In the genomic region with DNA sequence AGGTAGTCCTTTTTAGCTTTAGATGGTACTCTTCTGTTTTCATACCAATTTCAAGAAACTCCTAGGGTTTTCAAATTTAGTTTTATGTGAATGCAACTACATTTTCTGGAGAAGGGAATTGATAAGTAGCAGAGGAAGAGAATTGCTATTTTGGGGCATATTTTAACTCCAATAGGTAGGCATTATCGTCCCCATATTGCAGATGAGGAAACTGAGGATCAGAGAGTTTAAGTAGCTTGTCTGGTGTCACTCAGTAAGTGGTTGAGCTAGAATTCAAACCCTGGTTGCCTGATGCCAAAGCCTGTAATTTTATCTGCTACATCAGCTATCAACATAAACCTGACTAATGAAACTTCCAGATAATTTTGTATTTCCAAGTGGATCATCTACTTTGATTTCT, we compare ENCODE assay signal across 10 cellular contexts. TPM values are rescaled to one million over a fixed set of nuclear protein-coding genes. Genes with fewer than 3 reads are reported as not detected.
DNase-seq lines count a peak whose midpoint lies in the region; ATAC-seq and TF ChIP-seq lines count a peak whose summit lies in the region.
"Had no signal": no experiment of that assay in that cellular context is flagged by ENCODE, and none has a peak within 500 bp of the region (broad histone marks: within the 10 kb centered on the region; RNA-seq: fewer than 3 reads in every experiment).

No MANE protein-coding gene starts in this region.

- H3K4me3 ChIP-seq in CD4-positive, alpha-beta memory T cell (ENCODE audit: low read length in 2 of 2): no peak overlapping the region
- H3K4me3 ChIP-seq in LNCaP clone FGC (ENCODE audit: low read depth, low read length) (peak overlapping the region; percentile 89), body of pancreas (no peak overlapping the region)

- TF ChIP-seq CTCF in LNCaP clone FGC (IDR thresholded peaks at IDR 0.05; ENCODE audit: control insufficient read depth, extremely low read depth, insufficient read depth): no peak
- TF ChIP-seq CTCF in body of pancreas (IDR thresholded peaks at IDR 0.05): no peak
- no peak for TF ChIP-seq CTCF in omental fat pad (IDR thresholded peaks at IDR 0.05)

- CTCF ChIA-PET in CD4-positive, alpha-beta memory T cell (lab: Charles Lee; ENCODE audit: partially characterized antibody): interaction anchor here (0.8 to 4.5 kb wide), 2 partner anchors 10 to 24 kb away, joined by 4 to 24 read pairs; no protein-coding TSS in a partner anchor

- POLR2A ChIA-PET in CD4-positive, alpha-beta memory T cell (lab: Charles Lee; ENCODE audit: partially characterized antibody): interaction anchor here (0.7 to 7.8 kb wide), 3 partner anchors 14 to 107 kb away, joined by 3 to 137 read pairs (median 4); partner anchors contain the start of gene RIMS3

- no peaks in the 10 kb centered on the region for H3K27me3 Mint-ChIP-seq in CD4-positive, alpha-beta memory T cell
- H3K27me3 Mint-ChIP-seq in natural killer cell treated with Interleukin-12 subunit alpha and Interleukin-12 subunit beta and Interleukin-15 and Interleukin-18, amount 100 ng/mL, for 72 hours: no peaks in the 10 kb centered on the region

- no peaks in the 10 kb centered on the region for H3K9me3 Mint-ChIP-seq in CD4-positive, alpha-beta memory T cell
- no peaks in the 10 kb centered on the region for H3K9me3 Mint-ChIP-seq in natural killer cell treated with Interleukin-12 subunit alpha and Interleukin-12 subunit beta and Interleukin-15 and Interleukin-18, amount 100 ng/mL, for 72 hours

- H3K36me3 ChIP-seq in CD4-positive, alpha-beta memory T cell (ENCODE audit: insufficient read depth, low read length): no peaks in the 10 kb centered on the region
- no peaks in the 10 kb centered on the region for H3K36me3 ChIP-seq in body of pancreas (replicated peaks in 1 of 2; ENCODE audit: insufficient read depth in 1 of 2, low read depth in 2 of 2)

- peaks cover 0 to 24% of the 10 kb centered on the region in 2 donors for H3K36me3 Mint-ChIP-seq in CD4-positive, alpha-beta memory T cell
- H3K36me3 Mint-ChIP-seq in natural killer cell treated with Interleukin-12 subunit alpha and Interleukin-12 subunit beta and Interleukin-15 and Interleukin-18, amount 100 ng/mL, for 72 hours: peaks cover 7% of the 10 kb centered on the region

- DNase-seq in CD4-positive, alpha-beta memory T cell: no peak
- DNase-seq in LNCaP clone FGC (ENCODE audit: low read depth): no peak
- no peak for DNase-seq in body of pancreas
- no peak for DNase-seq in natural killer cell treated with Interleukin-12 subunit alpha and Interleukin-12 subunit beta and Interleukin-15 and Interleukin-18, amount 100 ng/mL, for 72 hours (ENCODE audit: low spot score)
- no peak for DNase-seq in NCI-H2196 (lab: John Stamatoyannopoulos, UW; ENCODE audit: unreplicated experiment)
- DNase-seq in omental fat pad (ENCODE audit: low spot score): no peak
- no peak for DNase-seq in C1 segment of cervical spinal cord (lab: John Stamatoyannopoulos, UW)
- DNase-seq: DMS79 treated with DMSO at 0.1 percent for 48 hours had no signal

- H3K4me1 ChIP-seq in CD4-positive, alpha-beta memory T cell (ENCODE audit: insufficient read depth, low read length): peaks cover 75% of the 10 kb centered on the region
- H3K4me1 ChIP-seq in body of pancreas: peaks cover 49% of the 10 kb centered on the region

- TF ChIP-seq POLR2A in body of pancreas (IDR thresholded peaks at IDR 0.05): no peak

- ATAC-seq in body of pancreas (no peak), omental fat pad (ENCODE audit: low FRiP score) (no peak), HG03460 (IDR thresholded peaks at IDR 0.05; ENCODE audit: unreplicated experiment) (no peak)
- ATAC-seq in natural killer cell treated with Interleukin-12 subunit alpha and Interleukin-12 subunit beta and Interleukin-15 and Interleukin-18, amount 100 ng/mL, for 72 hours: no peak
- ATAC-seq: activated CD4-positive, CD25-positive, alpha-beta regulatory T cell treated with anti-CD3 and anti-CD28 coated beads, Interleukin-2, amount 50 U/mL, for 24 hours had no signal

- H3K4me1 Mint-ChIP-seq in CD4-positive, alpha-beta memory T cell: peaks cover 60 to 83% (median 70%) of the 10 kb centered on the region in 4 donors
- H3K4me1 Mint-ChIP-seq in natural killer cell treated with Interleukin-12 subunit alpha and Interleukin-12 subunit beta and Interleukin-15 and Interleukin-18, amount 100 ng/mL, for 72 hours (ENCODE audit: low read depth in 2 of 2): peaks cover 58 to 69% of the 10 kb centered on the region in 2 donors

- no peaks in the 10 kb centered on the region for H3K27me3 ChIP-seq in CD4-positive, alpha-beta memory T cell (ENCODE audit: insufficient read depth, low read length)
- no peaks in the 10 kb centered on the region for H3K27me3 ChIP-seq in body of pancreas

- WGBS in body of pancreas, 2 donors: 53 to 57% methylated on average over 1 of the region's 1 CpG

- H3K27ac Mint-ChIP-seq in CD4-positive, alpha-beta memory T cell: peak overlapping the region; percentile 64 to 98 (median 96)
- peak overlapping the region; percentile 92 to 95 for H3K27ac Mint-ChIP-seq in natural killer cell treated with Interleukin-12 subunit alpha and Interleukin-12 subunit beta and Interleukin-15 and Interleukin-18, amount 100 ng/mL, for 72 hours

- intact Hi-C loops in CD4-positive, alpha-beta memory T cell (cut with micrococcal nuclease): no loop called here
- intact Hi-C loops in body of pancreas (cut with DNase I): no loop called here

- H3K9me3 ChIP-seq in CD4-positive, alpha-beta memory T cell (ENCODE audit: control insufficient read depth in 1 of 2, low read length in 2 of 2): no peaks in the 10 kb centered on the region
- H3K9me3 ChIP-seq in body of pancreas: no peaks in the 10 kb centered on the region

- H3K4me3 Mint-ChIP-seq in CD4-positive, alpha-beta memory T cell: peak overlapping the region; percentile 49 to 97 (median 92)
- H3K4me3 Mint-ChIP-seq in natural killer cell treated with Interleukin-12 subunit alpha and Interleukin-12 subunit beta and Interleukin-15 and Interleukin-18, amount 100 ng/mL, for 72 hours: peak overlapping the region; percentile 96

- peak overlapping the region; percentile 98 for H3K27ac ChIP-seq in CD4-positive, alpha-beta memory T cell (ENCODE audit: low read depth, low read length)
- H3K27ac ChIP-seq in body of pancreas: peak overlapping the region in 3 of 4 donors; percentile 97 to 99 (median 98)

RNA-seq across cellular contexts. Expression of gene NFYC, which starts 1.9 kb away (rescaled TPM):
- total RNA-seq in CD4-positive, alpha-beta memory T cell: 10 to 100 TPM; 70.4 to 73.6 TPM
- 10 to 100 TPM; 47.7 to 67.2 TPM for polyA plus RNA-seq in CD4-positive, alpha-beta memory T cell
- total RNA-seq in body of pancreas (10 to 100 TPM; 37.2 to 44.9 TPM), omental fat pad (10 to 100 TPM; 29.8 to 44.6 (median 32.4) TPM)
- total RNA-seq in natural killer cell treated with Interleukin-12 subunit alpha and Interleukin-12 subunit beta and Interleukin-15 and Interleukin-18, amount 100 ng/mL, for 72 hours: 10 to 100 TPM; 56.7 to 80.3 TPM

RNA-seq across cellular contexts. Expression of gene RIMS3, which starts 27.9 kb away (rescaled TPM):
- 1 to 10 TPM; 2.0 to 2.3 TPM for total RNA-seq in CD4-positive, alpha-beta memory T cell
- 1 to 10 TPM; 1.5 to 3.4 TPM for polyA plus RNA-seq in CD4-positive, alpha-beta memory T cell
- 1 to 10 TPM in 1 of 2 donors, under 1 TPM in 1; 0.66 to 2.1 TPM for total RNA-seq in body of pancreas
- 1 to 10 TPM in 1 of 2 donors, under 1 TPM in 1; 0.62 to 2.0 TPM for total RNA-seq in natural killer cell treated with Interleukin-12 subunit alpha and Interleukin-12 subunit beta and Interleukin-15 and Interleukin-18, amount 100 ng/mL, for 72 hours
- total RNA-seq in omental fat pad: 1 to 10 TPM in 3 of 4 donors, under 1 TPM in 1; 0.79 to 2.2 (median 1.7) TPM
